ENCODE assay signal across 1 cellular context in the genomic region with DNA sequence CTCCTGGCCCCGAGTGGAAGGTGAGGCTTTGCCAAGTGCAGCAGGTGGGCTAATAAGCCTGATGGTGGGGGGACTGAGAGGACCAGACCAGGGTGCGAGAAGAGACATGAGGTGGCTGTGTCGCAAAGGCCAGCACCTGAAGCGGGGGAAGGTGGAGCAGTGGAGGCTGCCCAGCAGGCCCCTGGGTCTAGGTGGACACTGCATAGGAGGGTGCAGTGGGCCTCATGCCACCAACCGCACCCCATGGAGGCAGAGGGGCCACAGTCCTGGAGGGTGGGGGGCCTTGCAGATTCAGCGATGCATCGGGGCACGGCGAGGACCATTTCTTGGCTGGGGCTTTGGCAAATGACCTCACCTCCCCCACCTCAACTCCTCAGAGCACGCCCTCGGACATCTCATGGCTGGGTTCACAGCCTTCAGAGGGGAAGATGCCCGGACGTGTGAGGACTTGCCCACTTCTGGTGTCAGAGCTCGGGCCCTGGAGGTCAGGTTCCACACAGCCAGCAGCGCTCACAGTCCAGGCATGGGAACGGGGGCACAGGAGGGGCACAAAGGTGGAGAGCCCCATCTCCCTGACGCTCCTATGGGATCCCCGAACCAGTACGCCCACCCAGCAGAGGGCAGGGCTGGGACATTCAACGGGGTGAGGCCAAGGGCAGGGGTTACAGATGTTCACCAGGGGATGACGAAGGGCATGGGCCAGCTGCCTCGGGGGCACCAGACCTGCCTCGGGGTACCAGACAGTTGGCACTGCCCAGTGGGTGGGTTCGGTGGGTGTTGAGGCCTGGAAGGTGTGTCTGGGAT.
TF ChIP-seq lines count a peak whose summit lies in the region.

No MANE protein-coding gene starts in this region.

TF ChIP-seq in H1, 55 proteins besides CTCF, POLR2A, EP300 and RAD21:
- TF ChIP-seq NANOG (IDR thresholded peaks at IDR 0.05; ENCODE audit: insufficient read depth, low read depth, low read length, poor library complexity, severe bottlenecking) (no peak), BRCA1 (IDR thresholded peaks at IDR 0.05; ENCODE audit: low read depth, low read length) (no peak), TCF12 (IDR thresholded peaks at IDR 0.05; ENCODE audit: low read depth, low read length) (no peak), MAFK (IDR thresholded peaks at IDR 0.05; ENCODE audit: low read depth, low read length) (no peak), CHD1 (IDR thresholded peaks at IDR 0.05; ENCODE audit: low read depth, low read length) (no peak), POU5F1 (IDR thresholded peaks at IDR 0.05; ENCODE audit: low read depth, low read length) (no peak), HDAC2 (IDR thresholded peaks at IDR 0.05; ENCODE audit: borderline replicate concordance in 1 of 2, low read depth in 2 of 2, low read length in 2 of 2) (no peak), CREB1 (IDR thresholded peaks at IDR 0.05) (no peak), RFX5 (IDR thresholded peaks at IDR 0.05; ENCODE audit: borderline replicate concordance, low read depth, low read length) (no peak), TEAD4 (IDR thresholded peaks at IDR 0.05; ENCODE audit: low read depth, low read length) (no peak), EZH2 (IDR thresholded peaks at IDR 0.05; ENCODE audit: low read depth, low read length, severe bottlenecking) (no peak), SRF (IDR thresholded peaks at IDR 0.05; ENCODE audit: low read depth, low read length) (no peak), TBP (IDR thresholded peaks at IDR 0.05; ENCODE audit: low read depth, low read length) (no peak), KDM5A (IDR thresholded peaks at IDR 0.05; ENCODE audit: low read length) (no peak), NRF1 (IDR thresholded peaks at IDR 0.05; ENCODE audit: low read depth, low read length) (no peak), CHD2 (IDR thresholded peaks at IDR 0.05; ENCODE audit: low read length) (no peak)
- TF ChIP-seq, protein P1, sequence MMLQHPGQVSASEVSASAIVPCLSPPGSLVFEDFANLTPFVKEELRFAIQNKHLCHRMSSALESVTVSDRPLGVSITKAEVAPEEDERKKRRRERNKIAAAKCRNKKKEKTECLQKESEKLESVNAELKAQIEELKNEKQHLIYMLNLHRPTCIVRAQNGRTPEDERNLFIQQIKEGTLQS (IDR thresholded peaks at IDR 0.05; ENCODE audit: insufficient read depth, low read depth, low read length), result no peak
- TF ChIP-seq, protein P2, sequence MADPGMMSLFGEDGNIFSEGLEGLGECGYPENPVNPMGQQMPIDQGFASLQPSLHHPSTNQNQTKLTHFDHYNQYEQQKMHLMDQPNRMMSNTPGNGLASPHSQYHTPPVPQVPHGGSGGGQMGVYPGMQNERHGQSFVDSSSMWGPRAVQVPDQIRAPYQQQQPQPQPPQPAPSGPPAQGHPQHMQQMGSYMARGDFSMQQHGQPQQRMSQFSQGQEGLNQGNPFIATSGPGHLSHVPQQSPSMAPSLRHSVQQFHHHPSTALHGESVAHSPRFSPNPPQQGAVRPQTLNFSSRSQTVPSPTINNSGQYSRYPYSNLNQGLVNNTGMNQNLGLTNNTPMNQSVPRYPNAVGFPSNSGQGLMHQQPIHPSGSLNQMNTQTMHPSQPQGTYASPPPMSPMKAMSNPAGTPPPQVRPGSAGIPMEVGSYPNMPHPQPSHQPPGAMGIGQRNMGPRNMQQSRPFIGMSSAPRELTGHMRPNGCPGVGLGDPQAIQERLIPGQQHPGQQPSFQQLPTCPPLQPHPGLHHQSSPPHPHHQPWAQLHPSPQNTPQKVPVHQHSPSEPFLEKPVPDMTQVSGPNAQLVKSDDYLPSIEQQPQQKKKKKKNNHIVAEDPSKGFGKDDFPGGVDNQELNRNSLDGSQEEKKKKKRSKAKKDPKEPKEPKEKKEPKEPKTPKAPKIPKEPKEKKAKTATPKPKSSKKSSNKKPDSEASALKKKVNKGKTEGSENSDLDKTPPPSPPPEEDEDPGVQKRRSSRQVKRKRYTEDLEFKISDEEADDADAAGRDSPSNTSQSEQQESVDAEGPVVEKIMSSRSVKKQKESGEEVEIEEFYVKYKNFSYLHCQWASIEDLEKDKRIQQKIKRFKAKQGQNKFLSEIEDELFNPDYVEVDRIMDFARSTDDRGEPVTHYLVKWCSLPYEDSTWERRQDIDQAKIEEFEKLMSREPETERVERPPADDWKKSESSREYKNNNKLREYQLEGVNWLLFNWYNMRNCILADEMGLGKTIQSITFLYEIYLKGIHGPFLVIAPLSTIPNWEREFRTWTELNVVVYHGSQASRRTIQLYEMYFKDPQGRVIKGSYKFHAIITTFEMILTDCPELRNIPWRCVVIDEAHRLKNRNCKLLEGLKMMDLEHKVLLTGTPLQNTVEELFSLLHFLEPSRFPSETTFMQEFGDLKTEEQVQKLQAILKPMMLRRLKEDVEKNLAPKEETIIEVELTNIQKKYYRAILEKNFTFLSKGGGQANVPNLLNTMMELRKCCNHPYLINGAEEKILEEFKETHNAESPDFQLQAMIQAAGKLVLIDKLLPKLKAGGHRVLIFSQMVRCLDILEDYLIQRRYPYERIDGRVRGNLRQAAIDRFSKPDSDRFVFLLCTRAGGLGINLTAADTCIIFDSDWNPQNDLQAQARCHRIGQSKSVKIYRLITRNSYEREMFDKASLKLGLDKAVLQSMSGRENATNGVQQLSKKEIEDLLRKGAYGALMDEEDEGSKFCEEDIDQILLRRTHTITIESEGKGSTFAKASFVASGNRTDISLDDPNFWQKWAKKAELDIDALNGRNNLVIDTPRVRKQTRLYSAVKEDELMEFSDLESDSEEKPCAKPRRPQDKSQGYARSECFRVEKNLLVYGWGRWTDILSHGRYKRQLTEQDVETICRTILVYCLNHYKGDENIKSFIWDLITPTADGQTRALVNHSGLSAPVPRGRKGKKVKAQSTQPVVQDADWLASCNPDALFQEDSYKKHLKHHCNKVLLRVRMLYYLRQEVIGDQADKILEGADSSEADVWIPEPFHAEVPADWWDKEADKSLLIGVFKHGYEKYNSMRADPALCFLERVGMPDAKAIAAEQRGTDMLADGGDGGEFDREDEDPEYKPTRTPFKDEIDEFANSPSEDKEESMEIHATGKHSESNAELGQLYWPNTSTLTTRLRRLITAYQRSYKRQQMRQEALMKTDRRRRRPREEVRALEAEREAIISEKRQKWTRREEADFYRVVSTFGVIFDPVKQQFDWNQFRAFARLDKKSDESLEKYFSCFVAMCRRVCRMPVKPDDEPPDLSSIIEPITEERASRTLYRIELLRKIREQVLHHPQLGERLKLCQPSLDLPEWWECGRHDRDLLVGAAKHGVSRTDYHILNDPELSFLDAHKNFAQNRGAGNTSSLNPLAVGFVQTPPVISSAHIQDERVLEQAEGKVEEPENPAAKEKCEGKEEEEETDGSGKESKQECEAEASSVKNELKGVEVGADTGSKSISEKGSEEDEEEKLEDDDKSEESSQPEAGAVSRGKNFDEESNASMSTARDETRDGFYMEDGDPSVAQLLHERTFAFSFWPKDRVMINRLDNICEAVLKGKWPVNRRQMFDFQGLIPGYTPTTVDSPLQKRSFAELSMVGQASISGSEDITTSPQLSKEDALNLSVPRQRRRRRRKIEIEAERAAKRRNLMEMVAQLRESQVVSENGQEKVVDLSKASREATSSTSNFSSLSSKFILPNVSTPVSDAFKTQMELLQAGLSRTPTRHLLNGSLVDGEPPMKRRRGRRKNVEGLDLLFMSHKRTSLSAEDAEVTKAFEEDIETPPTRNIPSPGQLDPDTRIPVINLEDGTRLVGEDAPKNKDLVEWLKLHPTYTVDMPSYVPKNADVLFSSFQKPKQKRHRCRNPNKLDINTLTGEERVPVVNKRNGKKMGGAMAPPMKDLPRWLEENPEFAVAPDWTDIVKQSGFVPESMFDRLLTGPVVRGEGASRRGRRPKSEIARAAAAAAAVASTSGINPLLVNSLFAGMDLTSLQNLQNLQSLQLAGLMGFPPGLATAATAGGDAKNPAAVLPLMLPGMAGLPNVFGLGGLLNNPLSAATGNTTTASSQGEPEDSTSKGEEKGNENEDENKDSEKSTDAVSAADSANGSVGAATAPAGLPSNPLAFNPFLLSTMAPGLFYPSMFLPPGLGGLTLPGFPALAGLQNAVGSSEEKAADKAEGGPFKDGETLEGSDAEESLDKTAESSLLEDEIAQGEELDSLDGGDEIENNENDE (IDR thresholded peaks at IDR 0.05; ENCODE audit: insufficient replicate concordance, low read length), result no peak
TF ChIP-seq in H1: peak in this region for 0.
